In the genomic region with DNA sequence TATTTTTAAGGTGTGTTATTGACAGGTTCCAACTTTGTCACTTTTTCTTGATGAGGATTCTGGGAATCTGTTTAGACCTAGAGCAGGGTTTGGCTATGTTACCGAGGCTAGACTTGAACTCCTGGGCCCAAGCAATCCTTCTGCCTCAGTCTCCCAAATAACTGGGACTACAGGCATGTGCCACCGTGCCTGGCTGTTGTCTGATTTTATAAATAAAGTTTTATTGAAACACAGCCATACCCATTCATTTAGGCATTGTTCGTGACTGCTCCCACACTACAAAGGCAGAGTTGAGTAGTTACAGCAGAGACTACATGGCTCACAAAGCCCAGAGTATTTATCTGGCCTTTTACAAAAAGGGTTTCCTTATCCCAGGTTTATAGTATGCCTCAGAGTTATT, we compare ENCODE assay signal across 21 cellular contexts.
DNase-seq lines count a peak whose midpoint lies in the region; ATAC-seq, FAIRE-seq and TF ChIP-seq lines count a peak whose summit lies in the region.
"Had no signal": no experiment of that assay in that cellular context is flagged by ENCODE, and none has a peak within 500 bp of the region (broad histone marks: within the 10 kb centered on the region; RNA-seq: fewer than 3 reads in every experiment).

No MANE protein-coding gene starts in this region.

- POLR2A ChIA-PET in HepG2 (lab: Yijun Ruan, JAX) (interaction anchor here (1.3 kb wide), 1 partner anchor 81 kb away, joined by 4 read pairs; the partner anchor contains the start of gene TTC23L), GM12878 (lab: Charles Lee) (no interaction called here)

- H4K20me1 ChIP-seq in HepG2 (ENCODE audit: insufficient read depth, low read length) (no peaks in the 10 kb centered on the region), GM12878 (ENCODE audit: control insufficient read depth, insufficient read depth) (no peaks in the 10 kb centered on the region)
- H4K20me1 ChIP-seq: BLaER1 treated with 17β-estradiol and CSF1 and Interleukin-3, amounts not matched to agents 10 nM and 100 nM had no signal

- in situ Hi-C loops in HepG2 (cut with HindIII; ENCODE audit: extremely low pct_ligation_motif_present, low pct_unique_long_range_greater_than_20kb): no loop called here
- in situ Hi-C loops in GM12878 (cut with MboI): no loop called here

- H2BK15ac ChIP-seq in mesenchymal stem cell (ENCODE audit: low read depth, poor library complexity, severe bottlenecking): no peak overlapping the region

- H3K4me3 ChIP-seq in HepG2 (replicated peaks in 1 of 3; ENCODE audit: insufficient read depth in 1 of 3, low read depth in 2 of 3, low read length in 3 of 3): no peak overlapping the region
- peak overlapping the region in 1 of 3 donors; percentile 49 for H3K4me3 ChIP-seq in right lobe of liver
- H3K4me3 ChIP-seq in GM12878: no peak overlapping the region
- H3K4me3 ChIP-seq in mesenchymal stem cell (ENCODE audit: insufficient read depth in 1 of 2, low read depth in 1 of 2, low read length in 2 of 2): no peak overlapping the region
- H3K4me3 ChIP-seq: A549; BLaER1 treated with 17β-estradiol and CSF1 and Interleukin-3, amounts not matched to agents 10 nM and 100 nM had no signal

- H2BK12ac ChIP-seq in mesenchymal stem cell (ENCODE audit: low read length in 2 of 2): no peak overlapping the region

- no peak overlapping the region for H2BK5ac ChIP-seq in mesenchymal stem cell (ENCODE audit: low read depth, low read length, poor library complexity, severe bottlenecking)

- H3K14ac ChIP-seq in mesenchymal stem cell (ENCODE audit: low read length in 2 of 2): no peak overlapping the region

- TF ChIP-seq RAD21 in HepG2 (CRISPR knock-in tag; IDR thresholded peaks at IDR 0.05) (no peak), GM12878 (IDR thresholded peaks at IDR 0.05; ENCODE audit: insufficient read depth, low read depth, low read length) (no peak)

- no peak overlapping the region for H3K27ac ChIP-seq in HepG2 (ENCODE audit: extremely low read length, insufficient read depth, low read length)
- peak overlapping the region in 1 of 3 donors; percentile 72 for H3K27ac ChIP-seq in right lobe of liver
- H3K27ac ChIP-seq in GM12878 (ENCODE audit: control insufficient read depth, insufficient read depth): no peak overlapping the region
- H3K27ac ChIP-seq in mesenchymal stem cell (ENCODE audit: low read length, poor library complexity, severe bottlenecking): peak overlapping the region; percentile 22
- H3K27ac ChIP-seq: 22Rv1; A549; BLaER1 treated with 17β-estradiol and CSF1 and Interleukin-3, amounts not matched to agents 10 nM and 100 nM; C4-2B had no signal

- H3K9me3 ChIP-seq in HepG2 (ENCODE audit: low read length) (no peaks in the 10 kb centered on the region), right lobe of liver (no peaks in the 10 kb centered on the region), GM12878 (replicated peaks; ENCODE audit: control insufficient read depth, insufficient read depth, low read length) (no peaks in the 10 kb centered on the region), mesenchymal stem cell (ENCODE audit: control insufficient read depth, low read length) (no peaks in the 10 kb centered on the region)
- H3K9me3 ChIP-seq: A549 had no signal

- TF ChIP-seq POLR2A in HepG2 (IDR thresholded peaks at IDR 0.05; ENCODE audit: insufficient read depth in 1 of 2, low read depth in 2 of 2, low read length in 2 of 2): no peak
- TF ChIP-seq POLR2A in right lobe of liver (IDR thresholded peaks at IDR 0.05): no peak
- TF ChIP-seq POLR2A in GM12878 (IDR thresholded peaks at IDR 0.05; ENCODE audit: low read depth, low read length): no peak

- no peaks in the 10 kb centered on the region for H3K79me2 ChIP-seq in HepG2 (ENCODE audit: insufficient read depth, low read length)
- H3K79me2 ChIP-seq in GM12878 (ENCODE audit: control insufficient read depth, insufficient read depth, low read length): no peaks in the 10 kb centered on the region

- H3K36me3 ChIP-seq in HepG2 (replicated peaks in 1 of 2; ENCODE audit: control insufficient read depth in 1 of 2, insufficient read depth in 2 of 2, low read length in 2 of 2) (peaks cover 0 to 4% of the 10 kb centered on the region in 2 experiments; a peak in 1 of 5 replicates), right lobe of liver (no peaks in the 10 kb centered on the region), GM12878 (ENCODE audit: control insufficient read depth in 2 of 2, insufficient read depth in 2 of 2, low read length in 1 of 2) (no peaks in the 10 kb centered on the region), mesenchymal stem cell (ENCODE audit: control insufficient read depth in 1 of 2, insufficient read depth in 2 of 2, low read depth in 1 of 2, low read length in 2 of 2) (peaks cover 32 to 59% of the 10 kb centered on the region in 2 experiments)

- CTCF ChIA-PET in HepG2 (lab: Yijun Ruan, JAX; ENCODE audit: low intra/inter-chr PET ratio, low total read pairs) (no interaction called here), GM12878 (lab: Yijun Ruan, JAX) (no interaction called here)

- no peak for TF ChIP-seq EP300 in HepG2 (IDR thresholded peaks at IDR 0.05; ENCODE audit: low read depth in 2 of 2, low read length in 2 of 2)
- TF ChIP-seq EP300 in HepG2 (CRISPR knock-in tag; IDR thresholded peaks at IDR 0.05; ENCODE audit: borderline replicate concordance): no peak
- TF ChIP-seq EP300 in GM12878 (IDR thresholded peaks at IDR 0.05; ENCODE audit: borderline replicate concordance in 1 of 2, control insufficient read depth in 1 of 2, low read depth in 2 of 2, low read length in 2 of 2): no peak

- no peak overlapping the region for H3K18ac ChIP-seq in mesenchymal stem cell (ENCODE audit: low read depth in 1 of 2, low read length in 2 of 2)

- FAIRE-seq in HepG2 (lab: Jason Lieb, UNC) (no peak), GM12878 (lab: Jason Lieb, UNC) (no peak)
- FAIRE-seq: A549, GM12891 had no signal

- no peak overlapping the region for H4K8ac ChIP-seq in mesenchymal stem cell (ENCODE audit: low read length)

- H3K4ac ChIP-seq in mesenchymal stem cell (ENCODE audit: low read depth in 1 of 2, low read length in 2 of 2): no peak overlapping the region

- TF ChIP-seq CTCF in HepG2 (CRISPR knock-in tag; IDR thresholded peaks at IDR 0.05): no peak
- no peak for TF ChIP-seq CTCF in right lobe of liver (IDR thresholded peaks at IDR 0.05)
- TF ChIP-seq CTCF in GM12878 (IDR thresholded peaks at IDR 0.05 in 2 of 3, conservative IDR thresholded peaks at IDR 0.05 in 1 of 3; ENCODE audit: control insufficient read depth in 2 of 3, extremely low read depth in 1 of 3, insufficient read depth in 1 of 3, low read depth in 3 of 3, low read length in 3 of 3): no peak

- H2AK5ac ChIP-seq in mesenchymal stem cell (ENCODE audit: low read length, severe bottlenecking): peak overlapping the region; percentile 60

- no peak overlapping the region for H3K23ac ChIP-seq in mesenchymal stem cell (ENCODE audit: low read length in 2 of 2)

- H2AFZ ChIP-seq in HepG2 (ENCODE audit: low read length) (no peak overlapping the region), GM12878 (ENCODE audit: control insufficient read depth, low read depth, low read length) (no peak overlapping the region), mesenchymal stem cell (ENCODE audit: low read depth, low read length) (no peak overlapping the region)

- 83% methylated on average over 3 of the region's 3 CpGs for WGBS in HepG2 (ENCODE audit: low lambda C conversion rate)
- 65% methylated on average over 3 of the region's 3 CpGs for WGBS in right lobe of liver (ENCODE audit: insufficient coverage, low coverage, low lambda C conversion rate, missing lambda C conversion rate)
- WGBS in GM12878 (ENCODE audit: insufficient coverage, insufficient replicate concordance, low lambda C conversion rate, missing lambda C conversion rate): 27% methylated on average over 3 of the region's 3 CpGs
- 100% methylated on average over 2 of the region's 3 CpGs for WGBS in mesenchymal stem cell

- RAD21 ChIA-PET in GM12878 (lab: Charles Lee; ENCODE audit: unreplicated experiment): no interaction called here

- BruUV-seq in HepG2 (replicated peaks; lab: Mats Ljungman, UMichigan): no TSS peak
- no TSS peak for BruUV-seq in GM12878 (replicated peaks; lab: Mats Ljungman, UMichigan)

- no peak overlapping the region for H3K4me2 ChIP-seq in HepG2 (ENCODE audit: low read depth, low read length)
- no peak overlapping the region for H3K4me2 ChIP-seq in GM12878 (ENCODE audit: control insufficient read depth, insufficient read depth)
- H3K4me2 ChIP-seq in mesenchymal stem cell (ENCODE audit: low read length, poor library complexity, severe bottlenecking): no peak overlapping the region
- H3K4me2 ChIP-seq: A549; BLaER1 treated with 17β-estradiol and CSF1 and Interleukin-3, amounts not matched to agents 10 nM and 100 nM had no signal

- no peak overlapping the region for H4K91ac ChIP-seq in mesenchymal stem cell (ENCODE audit: low read length)

- intact Hi-C loops in HepG2 (cut with micrococcal nuclease; ENCODE audit: unreplicated experiment) (loop anchor here (5.0 to 10.0 kb wide), 2 partner anchors 76 to 101 kb away; partner anchors contain the start of genes RAI14 and TTC23L), right lobe of liver (cut with DNase I) (no loop called here), GM12878 (cut with micrococcal nuclease; ENCODE audit: unreplicated experiment) (no loop called here)

- no peak for DNase-seq in HepG2 (ENCODE audit: low spot score)
- no peak for DNase-seq in right lobe of liver
- no peak for DNase-seq in GM12878 (ENCODE audit: low read depth, low spot score)
- DNase-seq in mesenchymal stem cell: no peak
- no peak for DNase-seq in islet precursor cell
- DNase-seq: AML-193; CD4-positive, alpha-beta T cell; CD8-positive, alpha-beta T cell; DMS 273 treated with DMSO at 0.1 percent for 48 hours; DMS153; DMS53; DMS79; DND-41; EL; GDM1 had no signal

- ATAC-seq in HepG2: no peak
- ATAC-seq in right lobe of liver: no peak
- no peak for ATAC-seq in GM12878
- ATAC-seq in HG03521 (IDR thresholded peaks at IDR 0.05; ENCODE audit: unreplicated experiment): no peak
- ATAC-seq: A549; CD8-positive, alpha-beta T cell had no signal

- H3K79me1 ChIP-seq in mesenchymal stem cell (replicated peaks; ENCODE audit: low read length, poor library complexity, severe bottlenecking): peaks cover 10% of the 10 kb centered on the region

- H2BK120ac ChIP-seq in mesenchymal stem cell (ENCODE audit: low read depth, low read length): no peak overlapping the region

- SMC1A ChIA-PET in GM12878 (lab: Charles Lee; ENCODE audit: uncharacterized antibody, unreplicated experiment): no interaction called here

- no peaks in the 10 kb centered on the region for H3K27me3 ChIP-seq in HepG2 (ENCODE audit: control insufficient read depth in 1 of 2, insufficient read depth in 2 of 2, low read length in 2 of 2)
- H3K27me3 ChIP-seq in right lobe of liver: no peaks in the 10 kb centered on the region
- no peaks in the 10 kb centered on the region for H3K27me3 ChIP-seq in GM12878 (replicated peaks in 1 of 2; ENCODE audit: control insufficient read depth in 2 of 2, insufficient read depth in 2 of 2, low read length in 1 of 2)
- H3K27me3 ChIP-seq in mesenchymal stem cell (ENCODE audit: control insufficient read depth in 1 of 2, insufficient read depth in 1 of 2, low read length in 2 of 2): no peaks in the 10 kb centered on the region
- H3K27me3 ChIP-seq: BLaER1 treated with 17β-estradiol and CSF1 and Interleukin-3, amounts not matched to agents 10 nM and 100 nM had no signal

- peaks cover 45% of the 10 kb centered on the region for H3K4me1 ChIP-seq in HepG2 (ENCODE audit: insufficient read depth, low read length)
- H3K4me1 ChIP-seq in right lobe of liver: peaks cover 0 to 41% (median 16%) of the 10 kb centered on the region in 4 donors
- H3K4me1 ChIP-seq in GM12878 (ENCODE audit: control insufficient read depth, insufficient read depth, low read length): no peaks in the 10 kb centered on the region
- peaks cover 13% of the 10 kb centered on the region for H3K4me1 ChIP-seq in mesenchymal stem cell (ENCODE audit: control insufficient read depth, insufficient read depth, low read depth, low read length)

- H3K9ac ChIP-seq in HepG2 (ENCODE audit: insufficient read depth, low read depth, low read length) (no peak overlapping the region), GM12878 (ENCODE audit: control insufficient read depth, insufficient read depth, low read length) (no peak overlapping the region), mesenchymal stem cell (ENCODE audit: low read length) (no peak overlapping the region)
- H3K9ac ChIP-seq: BLaER1 treated with 17β-estradiol and CSF1 and Interleukin-3, amounts not matched to agents 10 nM and 100 nM had no signal

Comparison
In these comparisons a context has a peak if more than half of its experiments do, and no peak if none do; other contexts are left out.
1. Of the 75 proteins assayed by ChIP-seq in both HepG2 and GM12878: peak only in HepG2: none; only in GM12878: none; in both: ZBTB40; in neither: 74.